Comparison of ENCODE assay signal across 8 cellular contexts in the genomic region with DNA sequence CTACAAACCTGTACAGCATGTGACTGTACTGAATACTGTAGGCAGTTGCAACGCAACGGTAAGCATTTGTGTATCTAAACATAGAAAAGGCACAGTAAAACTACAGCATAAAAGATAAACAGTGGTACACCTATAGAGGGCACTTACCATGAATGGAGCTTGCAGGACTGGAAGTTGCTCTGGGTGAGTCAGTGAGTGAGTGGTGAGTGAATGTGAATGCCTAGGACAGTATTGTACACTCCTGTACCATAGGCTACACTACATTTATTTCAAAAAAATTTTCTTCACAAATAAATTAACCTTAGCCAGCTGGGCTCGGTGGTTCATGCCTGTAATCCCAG.
DNase-seq lines count a peak whose midpoint lies in the region; ATAC-seq, FAIRE-seq and TF ChIP-seq lines count a peak whose summit lies in the region.
"Not testable (repeated sequence)": the region's sequence is repeated elsewhere in the genome, so short reads cannot be mapped to it uniquely, and the experiment has no call there.

No MANE protein-coding gene starts in this region.

- not testable (repeated sequence) for ATAC-seq in heart left ventricle

- H3K27ac ChIP-seq in mammary epithelial cell (ENCODE audit: insufficient read depth, low read depth, low read length); keratinocyte (ENCODE audit: control insufficient read depth, insufficient read depth, low read length): not testable (repeated sequence)
- H3K27ac ChIP-seq in esophagus squamous epithelium = peak overlapping the region in 3 of 4 donors; percentile 42 to 73 (median 55)
- peak overlapping the region in 7 of 12 donors; percentile 50 to 80 (median 72) for H3K27ac ChIP-seq in heart left ventricle
- peak overlapping the region; percentile 77 for H3K27ac ChIP-seq in left ventricle myocardium inferior (replicated peaks)
- peak overlapping the region; percentile 52 to 68 for H3K27ac ChIP-seq in right atrium auricular region

- not testable (repeated sequence) for FAIRE-seq in keratinocyte (lab: Jason Lieb, UNC)

- H3K4me1 ChIP-seq in mammary epithelial cell (ENCODE audit: insufficient read depth, low read length) = peaks cover 15% of the 10 kb centered on the region
- H3K4me1 ChIP-seq in esophagus squamous epithelium = peaks cover 5 to 35% (median 13%) of the 10 kb centered on the region in 3 donors
- H3K4me1 ChIP-seq in heart left ventricle = peaks cover 0 to 68% (median 33%) of the 10 kb centered on the region in 12 donors
- peaks cover 75% of the 10 kb centered on the region for H3K4me1 ChIP-seq in left ventricle myocardium inferior
- peaks cover 0 to 66% of the 10 kb centered on the region in 2 donors for H3K4me1 ChIP-seq in right atrium auricular region
- H3K4me1 ChIP-seq in keratinocyte (ENCODE audit: control insufficient read depth, extremely low read depth, insufficient read depth, low read length) = peaks cover 15% of the 10 kb centered on the region

- dilution Hi-C loops in mammary epithelial cell (cut with HindIII; ENCODE audit: low sequenced_read_pairs); keratinocyte (cut with MboI; ENCODE audit: extremely low pct_ligation_motif_present, low sequenced_read_pairs): not testable (repeated sequence)

- DNase-seq in NCI-H1694 treated with DMSO at 0.1 percent for 48 hours (lab: John Stamatoyannopoulos, UW) (peak; percentile 59), mammary epithelial cell (peak; percentile 23), epithelial cell of esophagus (ENCODE audit: low read depth) (peak; percentile 51)
- DNase-seq in esophagus squamous epithelium (lab: John Stamatoyannopoulos, UW); heart left ventricle; left ventricle myocardium inferior; right atrium auricular region (ENCODE audit: low spot score); keratinocyte (ENCODE audit: low read depth, low spot score): not testable (repeated sequence)

- WGBS in mammary epithelial cell (ENCODE audit: low coverage, missing lambda C conversion rate) = 34% methylated on average over 3 of the region's 3 CpGs
- WGBS in esophagus squamous epithelium, 2 donors = 27 to 43% methylated on average over 3 of the region's 3 CpGs
- 43 to 69% (median 48%) methylated on average over 3 of the region's 3 CpGs for WGBS in heart left ventricle, 4 donors

- not testable (repeated sequence) for H3K9ac ChIP-seq in mammary epithelial cell (ENCODE audit: insufficient read depth, low read length); keratinocyte (ENCODE audit: control insufficient read depth, extremely low read depth, insufficient read depth, low read length)

- TF ChIP-seq CTCF in mammary epithelial cell (conservative IDR thresholded peaks at IDR 0.05 in 1 of 2, IDR thresholded peaks at IDR 0.05 in 1 of 2; ENCODE audit: extremely low read depth in 1 of 2, insufficient read depth in 1 of 2, low read depth in 1 of 2, low read length in 2 of 2) = peak in 1 of 2 donors; percentile 7
- peak; percentile 20 for TF ChIP-seq CTCF in epithelial cell of esophagus (IDR thresholded peaks at IDR 0.05; ENCODE audit: insufficient read depth, low read depth, low read length, missing control alignments)
- peak in 1 of 6 experiments; percentile 43 for TF ChIP-seq CTCF in esophagus squamous epithelium (IDR thresholded peaks at IDR 0.05)
- TF ChIP-seq CTCF in heart left ventricle (IDR thresholded peaks at IDR 0.05); left ventricle myocardium inferior (IDR thresholded peaks at IDR 0.05; ENCODE audit: borderline replicate concordance); right atrium auricular region (IDR thresholded peaks at IDR 0.05): not testable (repeated sequence)
- peak in 2 of 3 experiments; percentile 7 to 11 for TF ChIP-seq CTCF in keratinocyte (optimal IDR thresholded peaks at IDR 0.05 in 1 of 3, IDR thresholded peaks at IDR 0.05 in 1 of 3, conservative IDR thresholded peaks at IDR 0.05 in 1 of 3; ENCODE audit: extremely low read depth in 1 of 3, insufficient read depth in 2 of 3, low read length in 3 of 3)

- TF ChIP-seq POLR2A in esophagus squamous epithelium (IDR thresholded peaks at IDR 0.05); heart left ventricle (IDR thresholded peaks at IDR 0.05): not testable (repeated sequence)

- not testable (repeated sequence) for H4K20me1 ChIP-seq in mammary epithelial cell (ENCODE audit: insufficient read depth, low read length); keratinocyte (ENCODE audit: control insufficient read depth, extremely low read depth, insufficient read depth, low read length)

- not testable (repeated sequence) for H3K4me2 ChIP-seq in mammary epithelial cell (ENCODE audit: insufficient read depth, low read depth, low read length)
- peak overlapping the region; percentile 7 for H3K4me2 ChIP-seq in keratinocyte (ENCODE audit: control insufficient read depth, extremely low read depth, insufficient read depth, low read depth, low read length)

- CTCF ChIA-PET in mammary epithelial cell (lab: Charles Lee; ENCODE audit: low non-redundant PET) = not testable (repeated sequence)

- intact Hi-C loops in mammary epithelial cell (cut with micrococcal nuclease); esophagus squamous epithelium (cut with DNase I); left ventricle myocardium inferior (cut with micrococcal nuclease): not testable (repeated sequence)
- intact Hi-C loops in heart left ventricle (cut with DNase I) = loop anchor here in 4 of 10 donors (5.0 to 10.0 kb wide), 4 partner anchors 48 to 88 kb away; no protein-coding TSS in a partner anchor

- H3K79me2 ChIP-seq in mammary epithelial cell (ENCODE audit: insufficient read depth, low read length) = peaks cover 47% of the 10 kb centered on the region
- not testable (repeated sequence) for H3K79me2 ChIP-seq in keratinocyte (ENCODE audit: control insufficient read depth, insufficient read depth, low read length)

- H3K36me3 ChIP-seq in mammary epithelial cell (ENCODE audit: insufficient read depth, low read length); esophagus squamous epithelium; heart left ventricle; left ventricle myocardium inferior; right atrium auricular region; keratinocyte (ENCODE audit: control insufficient read depth in 2 of 2, extremely low read depth in 1 of 2, insufficient read depth in 2 of 2, low read length in 2 of 2): not testable (repeated sequence)

- not testable (repeated sequence) for BruUV-seq in mammary epithelial cell (replicated peaks; lab: Mats Ljungman, UMichigan)

- not testable (repeated sequence) for H3K9me3 ChIP-seq in mammary epithelial cell (replicated peaks; ENCODE audit: insufficient read depth, low read length); esophagus squamous epithelium; heart left ventricle; left ventricle myocardium inferior (replicated peaks); right atrium auricular region; keratinocyte (ENCODE audit: control insufficient read depth, low read depth, low read length)

- not testable (repeated sequence) for H3K4me3 ChIP-seq in mammary epithelial cell (replicated peaks in 1 of 3; ENCODE audit: insufficient read depth in 1 of 3, low read depth in 2 of 3, low read length in 3 of 3); epithelial cell of esophagus (ENCODE audit: low read length); esophagus squamous epithelium; heart left ventricle; left ventricle myocardium inferior; right atrium auricular region; keratinocyte (ENCODE audit: control insufficient read depth in 2 of 3, extremely low read depth in 1 of 3, insufficient read depth in 2 of 3, low read depth in 1 of 3, low read length in 3 of 3)

- H2AFZ ChIP-seq in mammary epithelial cell (ENCODE audit: low read depth, low read length); keratinocyte (ENCODE audit: control insufficient read depth, low read length): not testable (repeated sequence)

- H3K9me1 ChIP-seq in keratinocyte (ENCODE audit: control insufficient read depth, extremely low read depth, insufficient read depth, low read length) = not testable (repeated sequence)

- H3K27me3 ChIP-seq in mammary epithelial cell (ENCODE audit: insufficient read depth, low read length); esophagus squamous epithelium; heart left ventricle; left ventricle myocardium inferior (ENCODE audit: low read depth); right atrium auricular region; keratinocyte (ENCODE audit: control insufficient read depth, extremely low read depth, insufficient read depth, low read length): not testable (repeated sequence)

- in situ Hi-C loops in mammary epithelial cell (cut with MboI; ENCODE audit: low sequenced_read_pairs in 2 of 2) = loop anchor here in 1 of 2 donors (25.0 kb wide), 1 partner anchor 748 kb away; no protein-coding TSS in a partner anchor
